In the genomic region with DNA sequence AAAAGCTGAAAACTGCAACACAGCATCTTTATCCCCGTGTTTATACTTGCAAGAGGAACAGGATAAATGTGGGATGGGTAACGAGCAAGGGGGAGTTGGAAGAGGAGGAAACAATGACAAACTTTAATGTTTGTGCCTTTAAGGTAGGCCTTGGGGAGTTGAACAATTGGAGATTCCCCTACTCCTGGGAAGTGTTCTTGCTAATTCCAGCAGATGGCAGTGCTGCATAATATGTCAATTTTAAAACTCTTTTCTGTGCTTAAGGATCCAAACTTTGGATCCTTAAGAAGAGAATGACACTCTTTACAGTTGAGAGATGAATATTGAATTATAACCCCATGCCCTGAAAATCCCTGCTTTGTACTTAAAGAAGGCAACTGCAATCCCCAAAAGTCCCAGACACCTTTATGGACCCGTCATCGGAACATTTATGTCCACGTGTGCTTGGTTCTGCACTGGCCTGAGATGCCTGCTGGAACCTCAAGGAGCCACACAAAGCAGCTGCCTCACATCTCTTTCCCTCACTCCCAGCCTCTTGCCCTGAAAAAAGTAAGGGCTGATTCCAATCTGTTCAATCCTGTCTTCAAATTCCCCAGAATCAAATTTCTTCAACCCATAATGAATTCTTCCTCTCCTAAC, we compare ENCODE assay signal across 8 cellular contexts. TPM values are rescaled to one million over a fixed set of nuclear protein-coding genes. Genes with fewer than 3 reads are reported as not detected.
A peak's percentile ranks its signal among the peaks of the same experiment; 100 is the strongest.
DNase-seq lines count a peak whose midpoint lies in the region; ATAC-seq and TF ChIP-seq lines count a peak whose summit lies in the region.

No MANE protein-coding gene starts in this region.

- no peaks in the 10 kb centered on the region for H3K9me2 ChIP-seq in SU-DHL-6 (replicated peaks; ENCODE audit: insufficient read depth, low read length)

- H4K20me1 ChIP-seq in SU-DHL-6 (ENCODE audit: low read depth, low read length) (no peaks in the 10 kb centered on the region), osteoblast (ENCODE audit: insufficient read depth, low read length) (no peaks in the 10 kb centered on the region)

- H3K27me3 ChIP-seq in SU-DHL-6 (ENCODE audit: low read length) (no peaks in the 10 kb centered on the region), osteoblast (ENCODE audit: insufficient read depth, low read length) (no peaks in the 10 kb centered on the region)

- H3K9ac ChIP-seq in SU-DHL-6 (ENCODE audit: low read length): no peak overlapping the region

- H3K27ac ChIP-seq in SU-DHL-6 (ENCODE audit: low read depth, low read length): no peak overlapping the region
- H3K27ac ChIP-seq in osteoblast (ENCODE audit: low read depth, low read length): peak overlapping the region; percentile 62

- H3K4me3 ChIP-seq in SU-DHL-6 (ENCODE audit: insufficient read depth, low read length, poor library complexity, severe bottlenecking) (no peak overlapping the region), fibroblast of villous mesenchyme (ENCODE audit: low read depth, low read length) (no peak overlapping the region), osteoblast (ENCODE audit: insufficient read depth, low read length) (no peak overlapping the region)

- H3K4me2 ChIP-seq in SU-DHL-6 (ENCODE audit: low read depth, low read length, poor library complexity, severe bottlenecking) (no peak overlapping the region), osteoblast (ENCODE audit: insufficient read depth, low read length) (no peak overlapping the region)

- no peaks in the 10 kb centered on the region for H3K79me2 ChIP-seq in SU-DHL-6 (ENCODE audit: insufficient read depth, low read length)
- no peaks in the 10 kb centered on the region for H3K79me2 ChIP-seq in osteoblast (ENCODE audit: insufficient read depth, low read length)

- ATAC-seq in activated CD4-positive, CD25-positive, alpha-beta regulatory T cell treated with anti-CD3 and anti-CD28 coated beads, Interleukin-2, amount 50 U/mL, for 24 hours: peak; percentile 41 to 53

- TF ChIP-seq EP300 in Ishikawa (IDR thresholded peaks at IDR 0.05; ENCODE audit: borderline replicate concordance): no peak

- H3K4me1 ChIP-seq in osteoblast (ENCODE audit: insufficient read depth, low read length): peaks cover 20% of the 10 kb centered on the region

- H3K9me3 ChIP-seq in SU-DHL-6 (ENCODE audit: insufficient read depth, low read length) (no peaks in the 10 kb centered on the region), osteoblast (ENCODE audit: low read depth, low read length) (no peaks in the 10 kb centered on the region)

- no peaks in the 10 kb centered on the region for H3F3A ChIP-seq in SU-DHL-6 (ENCODE audit: insufficient read depth)

- peak; percentile 99 for TF ChIP-seq RAD21 in Ishikawa (IDR thresholded peaks at IDR 0.05; ENCODE audit: low read depth)

- TF ChIP-seq CTCF in SU-DHL-6 (IDR thresholded peaks at IDR 0.05; ENCODE audit: insufficient read depth, low read length, poor library complexity, severe bottlenecking) (peak; percentile 52), fibroblast of villous mesenchyme (IDR thresholded peaks at IDR 0.05; ENCODE audit: insufficient read depth, low read depth, low read length) (peak; percentile 81), osteoblast (IDR thresholded peaks at IDR 0.05; ENCODE audit: extremely low read depth, low read depth, low read length) (peak; percentile 88)

- DNase-seq in activated CD4-positive, CD25-positive, alpha-beta regulatory T cell (lab: John Stamatoyannopoulos, UW): no peak
- DNase-seq in fibroblast of villous mesenchyme (ENCODE audit: low read depth) (peak; percentile 76), osteoblast (ENCODE audit: insufficient read length, low spot score, missing footprints) (no peak)
- DNase-seq in activated effector memory CD4-positive, alpha-beta T cell treated with anti-CD3 and anti-CD28 coated beads, Interleukin-2, amount 50 U/mL, for 16 hours: no peak
- DNase-seq in effector CD8-positive, alpha-beta T cell (lab: John Stamatoyannopoulos, UW): no peak

- no peaks in the 10 kb centered on the region for H3K36me3 ChIP-seq in SU-DHL-6 (ENCODE audit: low read length)
- H3K36me3 ChIP-seq in osteoblast (ENCODE audit: insufficient read depth, low read length): no peaks in the 10 kb centered on the region

- H2AFZ ChIP-seq in SU-DHL-6 (ENCODE audit: low read depth, low read length, severe bottlenecking) (no peak overlapping the region), osteoblast (ENCODE audit: low read length) (no peak overlapping the region)

TF ChIP-seq in Ishikawa, 13 proteins besides CTCF, POLR2A, EP300 and RAD21:
- TF ChIP-seq USF1 (IDR thresholded peaks at IDR 0.05) (no peak), NFIC (IDR thresholded peaks at IDR 0.05) (no peak), ZBTB7A (IDR thresholded peaks at IDR 0.05; ENCODE audit: low read depth) (no peak), TAF1 (IDR thresholded peaks at IDR 0.05; ENCODE audit: low read depth) (no peak), TEAD4 (IDR thresholded peaks at IDR 0.05) (no peak), REST (IDR thresholded peaks at IDR 0.05; ENCODE audit: low read depth) (no peak), YY1 (IDR thresholded peaks at IDR 0.05; ENCODE audit: low read depth) (no peak), TCF12 (IDR thresholded peaks at IDR 0.05; ENCODE audit: low read depth) (no peak), FOXM1 (IDR thresholded peaks at IDR 0.05; ENCODE audit: borderline replicate concordance, low read depth) (no peak)

RNA-seq across cellular contexts. Expression of gene IFIT5, which starts 12.0 kb away (rescaled TPM):
- total RNA-seq in fibroblast of villous mesenchyme (36.7 and 52.7 TPM in 2 replicates), osteoblast (30.4 and 39.1 TPM in 2 replicates)

RNA-seq across cellular contexts. Expression of gene IFIT1, which starts 33.9 kb away (rescaled TPM):
- total RNA-seq in fibroblast of villous mesenchyme (32.9 and 70.8 TPM in 2 replicates), osteoblast (19.7 and 34.4 TPM in 2 replicates)

RNA-seq across cellular contexts. Expression of gene IFIT1B, which starts 48.5 kb away (rescaled TPM):
- total RNA-seq in fibroblast of villous mesenchyme: under 0.01 TPM in 1 of 2 replicates, not detected in the other
- total RNA-seq in osteoblast: not detected in 2 replicates
